18 cellular contexts compared by ENCODE assay signal in the genomic region with DNA sequence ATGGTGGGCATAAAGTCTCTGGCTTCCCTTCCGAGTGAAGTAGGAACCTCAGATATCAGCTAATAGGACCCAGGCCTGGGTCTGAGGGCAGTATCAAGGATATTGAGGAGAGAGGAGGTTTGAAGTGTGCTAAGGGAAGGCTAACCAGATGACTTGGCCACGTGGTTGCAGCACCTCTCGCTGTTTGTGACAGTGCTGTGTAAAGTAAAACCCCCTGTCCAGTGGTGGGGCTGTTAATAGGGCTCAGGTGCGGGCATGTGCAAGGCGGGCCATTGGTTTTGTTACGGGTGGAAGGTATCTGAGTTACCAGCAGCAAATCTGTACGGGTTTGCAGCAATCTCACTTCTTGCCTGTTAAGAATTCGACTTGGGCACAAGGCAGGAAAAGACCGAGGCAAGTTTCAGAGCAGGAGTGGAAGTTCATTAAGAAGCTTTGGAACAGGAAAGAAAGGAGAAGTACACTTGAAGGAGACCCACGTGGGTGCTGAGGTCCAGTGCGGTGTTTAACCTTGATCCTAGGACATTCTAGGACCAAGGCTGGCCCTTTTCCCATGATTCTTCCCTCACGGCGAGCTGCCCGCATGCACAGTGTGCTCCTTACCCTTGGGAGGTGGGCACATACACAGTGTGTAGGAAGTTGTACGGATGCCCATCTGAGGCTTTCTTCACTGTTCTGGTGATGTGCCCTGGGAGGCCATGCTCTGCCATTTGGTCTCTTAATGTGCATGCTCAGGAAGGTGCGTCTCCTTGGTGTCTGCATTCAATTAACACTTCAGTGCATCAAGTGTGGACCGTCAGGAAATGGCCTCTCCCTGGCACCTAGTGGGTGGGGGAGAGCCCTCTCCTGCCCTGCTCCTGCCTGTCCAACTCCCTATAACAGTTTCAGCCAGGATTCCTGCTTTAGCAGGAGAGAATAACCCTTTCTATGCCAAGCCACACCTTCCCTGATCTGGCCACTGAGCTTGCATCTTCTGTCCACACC. TPM values are rescaled to one million over a fixed set of nuclear protein-coding genes. Genes with fewer than 3 reads are reported as not detected.
DNase-seq lines count a peak whose midpoint lies in the region; ATAC-seq and TF ChIP-seq lines count a peak whose summit lies in the region.
"Had no signal": no experiment of that assay in that cellular context is flagged by ENCODE, and none has a peak within 500 bp of the region (broad histone marks: within the 10 kb centered on the region; RNA-seq: fewer than 3 reads in every experiment).

No MANE protein-coding gene starts in this region.

- H3K27ac Mint-ChIP-seq in activated naive CD4-positive, alpha-beta T cell treated with anti-CD3 and anti-CD28 coated beads, Interleukin-2, amount 50 U/mL, for 72 hours = peak overlapping the region; percentile 38 to 63
- H3K27ac Mint-ChIP-seq in activated naive CD4-positive, alpha-beta T cell treated with anti-CD3 and anti-CD28 coated beads, Interleukin-2, amount 10 ng/mL, durations not matched to agents 7 days and 5 days = no peak overlapping the region
- H3K27ac Mint-ChIP-seq: activated CD4-positive, alpha-beta T cell treated with anti-CD3 and anti-CD28 coated beads, Interleukin-2, amount 10 ng/mL, durations not matched to agents 24 days and 14 days had no signal

- H2BK15ac ChIP-seq in mesenchymal stem cell (ENCODE audit: low read depth, poor library complexity, severe bottlenecking) = no peak overlapping the region

- H2AFZ ChIP-seq in mesenchymal stem cell (ENCODE audit: low read depth, low read length) (no peak overlapping the region), OCI-LY7 (ENCODE audit: low read length) (no peak overlapping the region)

- no peak overlapping the region for H3K4me3 ChIP-seq in mesenchymal stem cell (ENCODE audit: insufficient read depth in 1 of 2, low read depth in 1 of 2, low read length in 2 of 2)
- H3K4me3 ChIP-seq in thyroid gland (replicated peaks in 1 of 3) = no peak overlapping the region
- no peak overlapping the region for H3K4me3 ChIP-seq in OCI-LY7 (ENCODE audit: low read depth, low read length, poor library complexity, severe bottlenecking)
- H3K4me3 ChIP-seq: thoracic aorta had no signal

- POLR2A ChIA-PET in OCI-LY7 (lab: Charles Lee) = no interaction called here

- no peak overlapping the region for H3K9ac ChIP-seq in mesenchymal stem cell (ENCODE audit: low read length)

- peaks cover 2% of the 10 kb centered on the region for H3K4me1 Mint-ChIP-seq in activated naive CD4-positive, alpha-beta T cell treated with anti-CD3 and anti-CD28 coated beads, Interleukin-2, amount 10 ng/mL, durations not matched to agents 7 days and 5 days

- H3K9me2 ChIP-seq in OCI-LY7 (ENCODE audit: insufficient read depth, low read length) = no peaks in the 10 kb centered on the region

- no peak for DNase-seq in activated naive CD4-positive, alpha-beta T cell treated with anti-CD3 and anti-CD28 coated beads, Interleukin-2, amount 50 U/mL, for 72 hours (ENCODE audit: low spot score in 2 of 2)
- DNase-seq in activated naive CD4-positive, alpha-beta T cell treated with anti-CD3 and anti-CD28 coated beads, Interleukin-2, amount 10 ng/mL, durations not matched to agents 7 days and 5 days = no peak
- DNase-seq in mesenchymal stem cell (no peak), thyroid gland (peak; percentile 29 to 32), OCI-LY7 (ENCODE audit: low spot score) (no peak), GM20000 (ENCODE audit: low spot score) (no peak)
- DNase-seq in activated CD8-positive, alpha-beta memory T cell treated with anti-CD3 and anti-CD28 coated beads for 24 hours = no peak
- DNase-seq: activated CD4-positive, alpha-beta T cell treated with anti-CD3 and anti-CD28 coated beads, Interleukin-2, amount 10 ng/mL, durations not matched to agents 24 days and 14 days; activated naive CD4-positive, alpha-beta T cell treated with anti-CD3 and anti-CD28 coated beads, Interleukin-2, amount 50 U/mL, for 16 hours; brain microvascular endothelial cell; erythroblast; NCI-H226 had no signal

- no peak overlapping the region for H3K4ac ChIP-seq in mesenchymal stem cell (ENCODE audit: low read depth in 1 of 2, low read length in 2 of 2)

- H3K36me3 Mint-ChIP-seq in activated naive CD4-positive, alpha-beta T cell treated with anti-CD3 and anti-CD28 coated beads, Interleukin-2, amount 50 U/mL, for 72 hours = no peaks in the 10 kb centered on the region
- H3K36me3 Mint-ChIP-seq in activated naive CD4-positive, alpha-beta T cell treated with anti-CD3 and anti-CD28 coated beads, Interleukin-2, amount 10 ng/mL, durations not matched to agents 7 days and 5 days = peaks cover 2% of the 10 kb centered on the region

- H3K27me3 Mint-ChIP-seq in activated naive CD4-positive, alpha-beta T cell treated with anti-CD3 and anti-CD28 coated beads, Interleukin-2, amount 10 ng/mL, durations not matched to agents 7 days and 5 days = no peaks in the 10 kb centered on the region
- H3K27me3 Mint-ChIP-seq: activated CD4-positive, alpha-beta T cell treated with anti-CD3 and anti-CD28 coated beads, Interleukin-2, amount 10 ng/mL, durations not matched to agents 24 days and 14 days had no signal

- intact Hi-C loops in thyroid gland (cut with DNase I) (no loop called here), OCI-LY7 (cut with micrococcal nuclease; ENCODE audit: unreplicated experiment) (no loop called here)

- peak overlapping the region; percentile 52 for H4K91ac ChIP-seq in mesenchymal stem cell (ENCODE audit: low read length)

- H3K4me1 ChIP-seq in mesenchymal stem cell (ENCODE audit: control insufficient read depth, insufficient read depth, low read depth, low read length) (peaks cover 6% of the 10 kb centered on the region), thyroid gland (peaks cover 6 to 26% of the 10 kb centered on the region in 2 donors), OCI-LY7 (ENCODE audit: insufficient read depth, low read length, poor library complexity, severe bottlenecking) (no peaks in the 10 kb centered on the region)

- H3K9me3 Mint-ChIP-seq in activated naive CD4-positive, alpha-beta T cell treated with anti-CD3 and anti-CD28 coated beads, Interleukin-2, amount 50 U/mL, for 72 hours = no peaks in the 10 kb centered on the region
- no peaks in the 10 kb centered on the region for H3K9me3 Mint-ChIP-seq in activated naive CD4-positive, alpha-beta T cell treated with anti-CD3 and anti-CD28 coated beads, Interleukin-2, amount 10 ng/mL, durations not matched to agents 7 days and 5 days
- H3K9me3 Mint-ChIP-seq: activated CD4-positive, alpha-beta T cell treated with anti-CD3 and anti-CD28 coated beads, Interleukin-2, amount 10 ng/mL, durations not matched to agents 24 days and 14 days had no signal

- no peak overlapping the region for H2AK5ac ChIP-seq in mesenchymal stem cell (ENCODE audit: low read length, severe bottlenecking)

- H2BK5ac ChIP-seq in mesenchymal stem cell (ENCODE audit: low read depth, low read length, poor library complexity, severe bottlenecking) = no peak overlapping the region

- BruUV-seq in OCI-LY7 (replicated peaks; lab: Mats Ljungman, UMichigan) = no TSS peak

- no peak for ATAC-seq in activated naive CD4-positive, alpha-beta T cell treated with anti-CD3 and anti-CD28 coated beads, Interleukin-2, amount 50 U/mL, for 72 hours

- peaks cover 23% of the 10 kb centered on the region for H3K79me1 ChIP-seq in mesenchymal stem cell (replicated peaks; ENCODE audit: low read length, poor library complexity, severe bottlenecking)

- CTCF ChIA-PET in activated naive CD4-positive, alpha-beta T cell treated with anti-CD3 and anti-CD28 coated beads, Interleukin-2, amount 10 ng/mL, durations not matched to agents 7 days and 5 days (lab: Charles Lee) = no interaction called here
- CTCF ChIA-PET in OCI-LY7 (lab: Charles Lee; ENCODE audit: unreplicated experiment) = no interaction called here

- H3K36me3 ChIP-seq in mesenchymal stem cell (ENCODE audit: control insufficient read depth in 1 of 2, insufficient read depth in 2 of 2, low read depth in 1 of 2, low read length in 2 of 2) (no peaks in the 10 kb centered on the region), thyroid gland (no peaks in the 10 kb centered on the region), OCI-LY7 (ENCODE audit: insufficient read depth, low read length) (peaks cover 6% of the 10 kb centered on the region; the same call in 1 of the 2 replicates)
- H3K36me3 ChIP-seq: brain microvascular endothelial cell, thoracic aorta had no signal

- no peaks in the 10 kb centered on the region for H3K9me3 ChIP-seq in mesenchymal stem cell (ENCODE audit: control insufficient read depth, low read length)
- H3K9me3 ChIP-seq in thyroid gland = no peaks in the 10 kb centered on the region
- H3K9me3 ChIP-seq in OCI-LY7 (ENCODE audit: low read length) = no peaks in the 10 kb centered on the region
- H3K9me3 ChIP-seq: thoracic aorta had no signal

- no peak overlapping the region for H4K8ac ChIP-seq in mesenchymal stem cell (ENCODE audit: low read length)

- H2BK120ac ChIP-seq in mesenchymal stem cell (ENCODE audit: low read depth, low read length) = no peak overlapping the region

- TF ChIP-seq CTCF in thyroid gland (IDR thresholded peaks at IDR 0.05) = no peak
- no peak for TF ChIP-seq CTCF in OCI-LY7 (conservative IDR thresholded peaks at IDR 0.05; ENCODE audit: low read length)
- TF ChIP-seq CTCF in GM20000 (IDR thresholded peaks at IDR 0.05; ENCODE audit: extremely low read depth, missing control alignments) = no peak

- H3K4me2 ChIP-seq in mesenchymal stem cell (ENCODE audit: low read length, poor library complexity, severe bottlenecking) (no peak overlapping the region), OCI-LY7 (ENCODE audit: low read length) (no peak overlapping the region)

- no peaks in the 10 kb centered on the region for H4K20me1 ChIP-seq in OCI-LY7 (ENCODE audit: insufficient read depth, low read length)

- no peak for TF ChIP-seq POLR2A in thyroid gland (IDR thresholded peaks at IDR 0.05)

- H3K27me3 ChIP-seq in mesenchymal stem cell (ENCODE audit: control insufficient read depth in 1 of 2, insufficient read depth in 1 of 2, low read length in 2 of 2) = no peaks in the 10 kb centered on the region
- no peaks in the 10 kb centered on the region for H3K27me3 ChIP-seq in thyroid gland
- H3K27me3 ChIP-seq: brain microvascular endothelial cell had no signal

- H3K79me2 ChIP-seq in OCI-LY7 (ENCODE audit: insufficient read depth, low read depth, low read length) = no peaks in the 10 kb centered on the region

- H3K23ac ChIP-seq in mesenchymal stem cell (ENCODE audit: low read length in 2 of 2) = no peak overlapping the region

- no peak overlapping the region for H3K4me3 Mint-ChIP-seq in activated naive CD4-positive, alpha-beta T cell treated with anti-CD3 and anti-CD28 coated beads, Interleukin-2, amount 10 ng/mL, durations not matched to agents 7 days and 5 days
- H3K4me3 Mint-ChIP-seq: activated CD4-positive, alpha-beta T cell treated with anti-CD3 and anti-CD28 coated beads, Interleukin-2, amount 10 ng/mL, durations not matched to agents 24 days and 14 days had no signal

- no peak overlapping the region for H3K14ac ChIP-seq in mesenchymal stem cell (ENCODE audit: low read length in 2 of 2)

- H3K18ac ChIP-seq in mesenchymal stem cell (ENCODE audit: low read depth in 1 of 2, low read length in 2 of 2) = no peak overlapping the region

- H3K27ac ChIP-seq in cingulate gyrus (ENCODE audit: low read depth, low read length) (peak overlapping the region; percentile 14), mesenchymal stem cell (ENCODE audit: low read length, poor library complexity, severe bottlenecking) (no peak overlapping the region), thyroid gland (peak overlapping the region in 1 of 3 donors; percentile 6), OCI-LY7 (ENCODE audit: low read depth, low read length, poor library complexity, severe bottlenecking) (no peak overlapping the region)
- H3K27ac ChIP-seq: brain microvascular endothelial cell, RWPE1, thoracic aorta had no signal

- WGBS in mesenchymal stem cell = 87% methylated on average over 17 of the region's 17 CpGs
- 69 to 72% methylated on average over 17 of the region's 17 CpGs for WGBS in thyroid gland, 2 donors

- no peak overlapping the region for H2BK12ac ChIP-seq in mesenchymal stem cell (ENCODE audit: low read length in 2 of 2)

RNA-seq across cellular contexts. Expression of gene SGF29, which starts 20.3 kb away (rescaled TPM):
- total RNA-seq in activated naive CD4-positive, alpha-beta T cell treated with anti-CD3 and anti-CD28 coated beads, Interleukin-2, amount 50 U/mL, for 72 hours = 10 to 100 TPM; 10.7 to 22.1 TPM
- polyA plus RNA-seq in mesenchymal stem cell (2013, experiment 1 of 2) = 9.3 TPM
- polyA plus RNA-seq in mesenchymal stem cell (2013, experiment 2 of 2) = 10.1 TPM
- total RNA-seq in thyroid gland (10 to 100 TPM; 31.8 to 41.9 (median 36.9) TPM), OCI-LY7 (2022) (22.6 and 33.1 TPM in 2 replicates)
- 21.8 and 32.0 TPM in 2 replicates for total RNA-seq in OCI-LY7 (2014; rRNA removed; shearing (Covaris generic))

RNA-seq across cellular contexts. Expression of gene SULT1A2, which starts 22.8 kb away (rescaled TPM):
- total RNA-seq in activated naive CD4-positive, alpha-beta T cell treated with anti-CD3 and anti-CD28 coated beads, Interleukin-2, amount 50 U/mL, for 72 hours = under 1 TPM; 0.30 to 0.54 TPM
- 0.08 TPM for polyA plus RNA-seq in mesenchymal stem cell (2013, experiment 1 of 2)
- polyA plus RNA-seq in mesenchymal stem cell (2013, experiment 2 of 2) = 0.10 TPM
- total RNA-seq in thyroid gland (10 to 100 TPM in 3 of 4 donors, 1 to 10 TPM in 1; 3.6 to 35.9 (median 20.9) TPM), OCI-LY7 (2022) (3.0 and 3.7 TPM in 2 replicates)
- 2.1 and 5.8 TPM in 2 replicates for total RNA-seq in OCI-LY7 (2014; rRNA removed; shearing (Covaris generic))
- total RNA-seq: dermis microvascular lymphatic vessel endothelial cell, M059J, myocyte, thoracic aorta had no signal

RNA-seq across cellular contexts. Expression of gene NUPR1, which starts 35.3 kb away (rescaled TPM):
- total RNA-seq in activated naive CD4-positive, alpha-beta T cell treated with anti-CD3 and anti-CD28 coated beads, Interleukin-2, amount 50 U/mL, for 72 hours = not detected
- polyA plus RNA-seq in mesenchymal stem cell (2013, experiment 1 of 2) = 21.6 TPM
- polyA plus RNA-seq in mesenchymal stem cell (2013, experiment 2 of 2) = 21.0 TPM
- total RNA-seq in thyroid gland (1,000 to 10,000 TPM in 1 of 4 donors, 100 to 1,000 TPM in 2, 10 to 100 TPM in 1; 53.3 to 1,103 (median 535) TPM), OCI-LY7 (2022) (not detected in 2 replicates)
- total RNA-seq in OCI-LY7 (2014; rRNA removed; shearing (Covaris generic)) = not detected in 2 replicates
- total RNA-seq: activated CD4-positive, alpha-beta T cell treated with anti-CD3 and anti-CD28 coated beads, Interleukin-2, amount 10 ng/mL, durations not matched to agents 24 days and 14 days had no signal

RNA-seq across cellular contexts. Expression of gene SULT1A1, which starts 35.8 kb away (rescaled TPM):
- total RNA-seq in activated naive CD4-positive, alpha-beta T cell treated with anti-CD3 and anti-CD28 coated beads, Interleukin-2, amount 50 U/mL, for 72 hours = 10 to 100 TPM in 1 of 2 donors, 1 to 10 TPM in 1; 8.2 to 15.6 TPM
- 9.3 TPM for polyA plus RNA-seq in mesenchymal stem cell (2013, experiment 1 of 2)
- polyA plus RNA-seq in mesenchymal stem cell (2013, experiment 2 of 2) = 8.2 TPM
- total RNA-seq in thyroid gland (100 to 1,000 TPM in 2 of 4 donors, 10 to 100 TPM in 2; 84.9 to 162 (median 118) TPM), OCI-LY7 (2022) (59.4 and 61.2 TPM in 2 replicates)
- 36.1 and 41.0 TPM in 2 replicates for total RNA-seq in OCI-LY7 (2014; rRNA removed; shearing (Covaris generic))

Comparison
In these comparisons a context has a peak if more than half of its experiments do, and no peak if none do; other contexts are left out.
1. DNase-seq: peak in thyroid gland (2 of 2); none in activated naive CD4-positive, alpha-beta T cell treated with anti-CD3 and anti-CD28 coated beads, Interleukin-2, amount 50 U/mL, for 72 hours (0 of 2), activated naive CD4-positive, alpha-beta T cell treated with anti-CD3 and anti-CD28 coated beads, Interleukin-2, amount 10 ng/mL, durations not matched to agents 7 days and 5 days (single experiment), mesenchymal stem cell (single experiment), activated CD8-positive, alpha-beta memory T cell treated with anti-CD3 and anti-CD28 coated beads for 24 hours (single experiment), OCI-LY7 (single experiment) and GM20000 (single experiment).
2. RNA of gene NUPR1, which starts 35.3 kb away (total RNA-seq): 53.3 to 1,103 TPM in thyroid gland; not detected in OCI-LY7 and not detected in activated naive CD4-positive, alpha-beta T cell treated with anti-CD3 and anti-CD28 coated beads, Interleukin-2, amount 50 U/mL, for 72 hours; every median in the first group is over 10 times any median in the second.